In genomic region chr5:180352116-180352975, GRCh38 we compare ENCODE assay signal across 8 cellular contexts. TPM values are rescaled to one million over a fixed set of nuclear protein-coding genes. Genes with fewer than 3 reads are reported as not detected.
DNase-seq lines count a peak whose midpoint lies in the region; ATAC-seq and TF ChIP-seq lines count a peak whose summit lies in the region.

No MANE protein-coding gene starts in this region.

- DNase-seq in AG08396 (ENCODE audit: low spot score) (peak; percentile 70), choroid plexus epithelial cell (ENCODE audit: low read depth) (peak; percentile 55), lung (ENCODE audit: low spot score) (no peak), upper lobe of right lung (no peak), G401 (ENCODE audit: low spot score) (no peak), DMS153 treated with DMSO at 0.1 percent for 48 hours (lab: John Stamatoyannopoulos, UW; ENCODE audit: unreplicated experiment) (no peak)

- TF ChIP-seq CTCF in choroid plexus epithelial cell (conservative IDR thresholded peaks at IDR 0.05; ENCODE audit: low read depth, low read length), result peak; percentile 16
- TF ChIP-seq CTCF in lung (IDR thresholded peaks at IDR 0.05; ENCODE audit: control extremely low read depth, extremely low read depth), result no peak
- TF ChIP-seq CTCF in upper lobe of right lung (IDR thresholded peaks at IDR 0.05), result no peak

- in situ Hi-C loops in G401 (cut with HindIII; ENCODE audit: low sequenced_read_pairs), result no loop called here

- H3K9me3 ChIP-seq in lung (ENCODE audit: control insufficient read depth in 2 of 2, insufficient read depth in 1 of 2, low read length in 1 of 2), result no peaks in the 10 kb centered on the region
- no peaks in the 10 kb centered on the region for H3K9me3 ChIP-seq in upper lobe of right lung

- WGBS in lung, 2 donors, result 8% methylated on average over 62 to 89 of the region's 89 CpGs

- no peaks in the 10 kb centered on the region for H3K27me3 ChIP-seq in lung (ENCODE audit: control insufficient read depth, insufficient read depth)
- H3K27me3 ChIP-seq in upper lobe of right lung, result peaks cover 30% of the 10 kb centered on the region

- no peaks in the 10 kb centered on the region for H3K36me3 ChIP-seq in lung (ENCODE audit: control insufficient read depth in 2 of 2, insufficient read depth in 2 of 2, low read length in 2 of 2)
- no peaks in the 10 kb centered on the region for H3K36me3 ChIP-seq in upper lobe of right lung

- intact Hi-C loops in upper lobe of right lung (cut with DNase I), result no loop called here

- H3K4me3 ChIP-seq in choroid plexus epithelial cell (ENCODE audit: low read depth, low read length) (peak overlapping the region; percentile 81), lung (peak overlapping the region; percentile 65), upper lobe of right lung (peak overlapping the region; percentile 69)

- ATAC-seq in HG02885 (IDR thresholded peaks at IDR 0.05; ENCODE audit: poor library complexity, unreplicated experiment), result peak; percentile 10
- no peak for ATAC-seq in lung (ENCODE audit: insufficient read depth, low FRiP score)
- ATAC-seq in upper lobe of right lung, result peak; percentile 7
- no peak for ATAC-seq in HG03135 (IDR thresholded peaks at IDR 0.05; ENCODE audit: unreplicated experiment)

- peaks cover 0 to 11% of the 10 kb centered on the region in 2 donors for H3K4me1 ChIP-seq in lung (ENCODE audit: control insufficient read depth in 2 of 2, insufficient read depth in 2 of 2, low read length in 2 of 2)
- peaks cover 9% of the 10 kb centered on the region for H3K4me1 ChIP-seq in upper lobe of right lung

- H3K27ac ChIP-seq in lung (ENCODE audit: low read depth in 1 of 2, low read length in 1 of 2) (peak overlapping the region; percentile 23 to 49), upper lobe of right lung (peak overlapping the region; percentile 66)

RNA-seq across cellular contexts. Expression of gene GFPT2, which starts 0.8 kb away (rescaled TPM):
- total RNA-seq in lung (10 to 100 TPM; 19.7 to 26.6 TPM), upper lobe of right lung (20.4 TPM)
- polyA plus RNA-seq in lung, result 10 to 100 TPM; 11.1 to 14.9 TPM
- 1.2 and 2.4 TPM in 2 replicates for total RNA-seq in G401 (2014; rRNA removed; shearing (Covaris generic))

Comparison
In these comparisons a context has a peak if more than half of its experiments do, and no peak if none do; other contexts are left out.
1. DNase-seq: peak in AG08396 (single experiment) and choroid plexus epithelial cell (single experiment); none in lung (single experiment), upper lobe of right lung (single experiment), G401 (single experiment) and DMS153 treated with DMSO at 0.1 percent for 48 hours (single experiment).
2. ATAC-seq: peak in HG02885 (single experiment) and upper lobe of right lung (single experiment); none in lung (single experiment) and HG03135 (single experiment).
3. Peak in every context shown above with its lines, with median percentiles within 50 percentile points of each other: H3K4me3 ChIP-seq.